ENCODE assay signal across 8 cellular contexts in genomic region chr14:37172024-37172869, GRCh38. TPM values are rescaled to one million over a fixed set of nuclear protein-coding genes. Genes with fewer than 3 reads are reported as not detected.
A peak's percentile ranks its signal among the peaks of the same experiment; 100 is the strongest.
DNase-seq lines count a peak whose midpoint lies in the region; ATAC-seq and TF ChIP-seq lines count a peak whose summit lies in the region.

SLC25A21 (minus strand) TSS chr14:37172606.

- peak within 1 kb of the TSS; percentile 88 for H3K4me3 ChIP-seq in BJ (ENCODE audit: low read depth, low read length)
- H3K4me3 ChIP-seq in SJCRH30 = peak within 1 kb of the TSS; percentile 64
- H3K4me3 ChIP-seq in lung = peak within 1 kb of the TSS; percentile 43
- H3K4me3 ChIP-seq in testis = peak within 1 kb of the TSS; percentile 83 to 91

- H3K27ac ChIP-seq in SJCRH30 (peak within 1 kb of the TSS; percentile 68), epithelial cell of prostate (peak within 1 kb of the TSS; percentile 86), lung (ENCODE audit: low read depth in 1 of 2, low read length in 1 of 2) (peak within 1 kb of the TSS; percentile 47 to 87), testis (peak within 1 kb of the TSS; percentile 95 to 98)

- no peaks in the 10 kb centered on the region for H3K36me3 ChIP-seq in BJ (ENCODE audit: control insufficient read depth, insufficient read depth, low read length)
- no peaks in the 10 kb centered on the region for H3K36me3 ChIP-seq in SJCRH30
- H3K36me3 ChIP-seq in lung (ENCODE audit: control insufficient read depth in 2 of 2, insufficient read depth in 2 of 2, low read length in 2 of 2) = no peaks in the 10 kb centered on the region
- H3K36me3 ChIP-seq in testis (ENCODE audit: low read depth, missing control alignments) = no peaks in the 10 kb centered on the region

- no peaks in the 10 kb centered on the region for H3K27me3 ChIP-seq in BJ (ENCODE audit: control insufficient read depth, insufficient read depth, low read length)
- no peaks in the 10 kb centered on the region for H3K27me3 ChIP-seq in SJCRH30
- H3K27me3 ChIP-seq in lung (ENCODE audit: control insufficient read depth, insufficient read depth) = no peaks in the 10 kb centered on the region
- H3K27me3 ChIP-seq in testis = no peaks in the 10 kb centered on the region

- POLR2A ChIA-PET in BJ (lab: Charles Lee) = no interaction called here

- TF ChIP-seq POLR2A in testis (IDR thresholded peaks at IDR 0.05) = no peak

- WGBS in lung, 2 donors = 1% methylated on average over 66 of the region's 66 CpGs
- WGBS in testis, 2 donors = 0% methylated on average over 26 to 32 of the region's 66 CpGs

- TF ChIP-seq CTCF in BJ (IDR thresholded peaks at IDR 0.05; ENCODE audit: insufficient read depth, low read depth, low read length) (0 out of 2 replicates have a peak, but pooled peaks have one; percentile 16), lung (IDR thresholded peaks at IDR 0.05; ENCODE audit: control extremely low read depth, extremely low read depth) (no peak), testis (IDR thresholded peaks at IDR 0.05) (no peak)

- DNase-seq in BJ (ENCODE audit: low read depth) (peak; percentile 33), HuH-7.5 (ENCODE audit: low spot score) (peak; percentile 70), SJCRH30 (peak; percentile 70 to 74), epithelial cell of prostate (ENCODE audit: low read depth, low spot score) (peak; percentile 26), lung (ENCODE audit: low spot score) (peak; percentile 76), testis (peak; percentile 88)
- DNase-seq in activated CD4-positive, alpha-beta T cell treated with anti-CD3 and anti-CD28 coated beads for 1 hour = no peak

- H3K4me1 ChIP-seq in SJCRH30 = no peaks in the 10 kb centered on the region
- H3K4me1 ChIP-seq in lung (ENCODE audit: control insufficient read depth in 2 of 2, insufficient read depth in 2 of 2, low read length in 2 of 2) = peaks cover 0 to 5% of the 10 kb centered on the region in 2 donors
- H3K4me1 ChIP-seq in testis = peaks cover 27% of the 10 kb centered on the region

- CTCF ChIA-PET in BJ (lab: Yijun Ruan, JAX) = interaction anchor here (0.7 to 1.5 kb wide), 5 partner anchors 23 to 626 kb away, joined by 3 to 5 read pairs (median 3); no protein-coding TSS in a partner anchor

- ATAC-seq in lung (ENCODE audit: insufficient read depth, low FRiP score) = peak; percentile 86
- no peak for ATAC-seq in HG02973 (IDR thresholded peaks at IDR 0.05; ENCODE audit: unreplicated experiment)

- no peaks in the 10 kb centered on the region for H3K9me3 ChIP-seq in SJCRH30 (replicated peaks)
- H3K9me3 ChIP-seq in lung (ENCODE audit: control insufficient read depth in 2 of 2, insufficient read depth in 1 of 2, low read length in 1 of 2) = no peaks in the 10 kb centered on the region
- H3K9me3 ChIP-seq in testis = no peaks in the 10 kb centered on the region

- intact Hi-C loops in testis (cut with DNase I; ENCODE audit: low total_unique reads) = no loop called here

RNA-seq across cellular contexts. Expression of gene SLC25A21, which starts in this region (rescaled TPM):
- 0.23 and 0.50 TPM in 2 replicates for polyA plus RNA-seq in BJ (2011; rRNA removed)
- polyA minus RNA-seq in BJ (2011; rRNA and poly(A)+ RNA removed) = 0.19 TPM in 1 of 2 replicates, not detected in the other
- total RNA-seq in SJCRH30 (2014; rRNA removed; shearing (Covaris generic)) = 0.45 and 1.0 TPM in 2 replicates
- total RNA-seq in lung = 1 to 10 TPM in 1 of 2 donors, under 1 TPM in 1; 0.58 to 2.6 TPM
- under 1 TPM; 0.23 to 0.26 TPM for polyA plus RNA-seq in lung
- total RNA-seq in testis = 10 to 100 TPM; 13.6 to 16.0 TPM
- 4.4 TPM for polyA plus RNA-seq in testis (ENCODE audit: insufficient read depth, low read depth, low replicate concordance)

Comparison
In these comparisons a context has a peak if more than half of its experiments do, and no peak if none do; other contexts are left out.
1. Peak in DNase-seq and H3K4me3 ChIP-seq in BJ; RNA of the gene not detected or under 1 TPM.